ENCODE assay signal across 19 cellular contexts in the genomic region with DNA sequence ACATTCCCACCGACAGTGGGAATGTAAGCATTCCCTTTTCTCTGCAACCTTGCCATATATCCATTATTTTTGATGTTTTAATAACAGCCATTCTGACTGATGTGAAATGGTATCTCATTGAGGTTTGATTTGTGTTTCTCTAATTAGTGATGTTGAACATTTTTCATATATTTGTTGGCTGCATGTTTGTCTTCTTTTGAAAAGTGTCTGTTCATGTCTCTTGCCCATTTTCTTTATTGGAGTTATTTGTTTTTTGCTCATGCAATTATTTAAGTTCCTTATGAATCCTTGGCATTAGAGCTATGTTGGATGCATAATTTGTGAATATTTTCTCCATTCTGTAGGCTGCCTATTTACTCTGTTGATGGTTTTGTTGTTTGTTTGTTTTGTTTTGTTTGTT.
"Had no signal": no experiment of that assay in that cellular context is flagged by ENCODE, and none has a peak within 500 bp of the region (broad histone marks: within the 10 kb centered on the region; RNA-seq: fewer than 3 reads in every experiment).

No MANE protein-coding gene starts in this region.

- H3K27ac Mint-ChIP-seq: activated CD8-positive, alpha-beta T cell treated with anti-CD3 and anti-CD28 coated beads for 36 hours; activated naive CD8-positive, alpha-beta T cell treated with anti-CD3 and anti-CD28 coated beads, Interleukin-2, amount 10 ng/mL, durations not matched to agents 7 days and 5 days had no signal

- H3K27me3 ChIP-seq: brain microvascular endothelial cell had no signal

- H3K4me1 ChIP-seq: thyroid gland had no signal

- H3K4me3 ChIP-seq: coronary artery, heart left ventricle, left lung, mucosa of descending colon, thyroid gland had no signal

- H3K36me3 Mint-ChIP-seq: T-cell had no signal

- H3K27ac ChIP-seq: brain microvascular endothelial cell, coronary artery, heart left ventricle, left lung, thyroid gland, VCaP had no signal

- H3K9me3 ChIP-seq: thyroid gland had no signal

- DNase-seq: activated CD8-positive, alpha-beta T cell treated with anti-CD3 and anti-CD28 coated beads for 36 hours; activated effector memory CD4-positive, alpha-beta T cell treated with anti-CD3 and anti-CD28 coated beads, Interleukin-2, amount 50 U/mL, for 16 hours; activated naive CD8-positive, alpha-beta T cell treated with anti-CD3 and anti-CD28 coated beads, Interleukin-2, amount 10 ng/mL, durations not matched to agents 7 days and 5 days; activated T-cell treated with anti-CD3 and anti-CD28 coated beads, Interleukin-2, amount 50 U/mL, for 1 hour; brain microvascular endothelial cell; erythroblast; foreskin melanocyte; heart left ventricle; left lung; mucosa of descending colon; naive B cell; stimulated activated CD4-positive, alpha-beta T cell treated with anti-CD3 and anti-CD28 coated beads, Interleukin-4, amount 100 ng/mL, for 24 hours; stimulated activated naive CD4-positive, alpha-beta T cell treated with Interleukin-2 at 50 U/mL for 16 hours; T-cell; thyroid gland had no signal

- ATAC-seq: activated CD8-positive, alpha-beta T cell treated with anti-CD3 and anti-CD28 coated beads for 36 hours; heart left ventricle; left lung; mucosa of descending colon; sciatic nerve; SK-N-SH treated with all-trans-retinoic acid at 6 μM for 48 hours; T-cell had no signal

- H3K36me3 ChIP-seq: brain microvascular endothelial cell, heart left ventricle, left lung, thyroid gland had no signal
